ENCODE assay signal across 13 cellular contexts in the genomic region with DNA sequence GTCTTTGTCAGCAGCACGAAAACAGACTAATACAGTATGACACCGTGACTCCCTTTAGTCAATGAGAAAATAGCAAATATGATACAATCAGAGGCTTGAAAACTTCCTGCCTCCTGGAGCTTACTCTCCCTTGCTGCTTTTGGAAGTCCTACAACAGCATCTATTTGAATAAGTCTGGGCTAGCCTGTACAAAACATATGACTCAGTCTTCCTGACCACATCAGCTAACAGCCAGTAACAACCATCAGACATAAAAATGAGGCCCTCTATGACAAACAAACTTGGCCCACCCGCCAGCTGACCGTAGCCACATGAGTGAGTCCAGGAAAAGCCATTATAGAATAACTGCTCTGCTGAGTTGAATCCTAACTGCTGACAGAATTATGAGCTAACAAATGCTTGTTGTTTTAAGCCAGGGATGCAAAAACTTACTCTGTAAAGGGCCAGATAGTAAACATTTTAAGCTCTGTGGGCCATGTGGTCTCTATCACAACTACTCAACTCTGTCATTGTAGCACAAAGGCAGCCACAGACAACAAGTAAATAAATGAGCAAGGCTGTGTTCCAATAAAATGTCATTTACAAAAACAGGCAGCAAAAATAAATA.
DNase-seq lines count a peak whose midpoint lies in the region; ATAC-seq, FAIRE-seq and TF ChIP-seq lines count a peak whose summit lies in the region.
"Had no signal": no experiment of that assay in that cellular context is flagged by ENCODE, and none has a peak within 500 bp of the region (broad histone marks: within the 10 kb centered on the region; RNA-seq: fewer than 3 reads in every experiment).

No MANE protein-coding gene starts in this region.

- TF ChIP-seq CTCF in SK-N-SH (IDR thresholded peaks at IDR 0.05) (no peak), hepatocyte (IDR thresholded peaks at IDR 0.05; ENCODE audit: poor library complexity) (no peak)

- no peak for TF ChIP-seq EP300 in SK-N-SH (IDR thresholded peaks at IDR 0.05; ENCODE audit: borderline replicate concordance in 1 of 2, low read depth in 1 of 2, low read length in 1 of 2)

- H3K79me2 ChIP-seq in SK-N-SH (ENCODE audit: insufficient read depth) (no peaks in the 10 kb centered on the region), hepatocyte (no peaks in the 10 kb centered on the region)

- 32% methylated on average over 4 of the region's 4 CpGs for WGBS in SK-N-SH (ENCODE audit: low lambda C conversion rate)
- WGBS in hepatocyte (ENCODE audit: low lambda C conversion rate, missing lambda C conversion rate): 26% methylated on average over 4 of the region's 4 CpGs

- H4K20me1 ChIP-seq in SK-N-SH (ENCODE audit: insufficient read depth) (no peaks in the 10 kb centered on the region), hepatocyte (ENCODE audit: insufficient read depth, poor library complexity, severe bottlenecking) (no peaks in the 10 kb centered on the region)

- no peak overlapping the region; the same call in none of the 2 replicates for H3K4me2 ChIP-seq in SK-N-SH
- H3K4me2 ChIP-seq in hepatocyte: no peak overlapping the region

- H3K9me2 ChIP-seq in SK-N-SH (no peaks in the 10 kb centered on the region), hepatocyte (replicated peaks; ENCODE audit: insufficient read depth) (no peaks in the 10 kb centered on the region)

- CTCF ChIA-PET in SK-N-SH (lab: Yijun Ruan, JAX): interaction anchor here (1.0 to 1.3 kb wide), 2 partner anchors 147 to 205 kb away, joined by 3 to 4 read pairs; no protein-coding TSS in a partner anchor

- POLR2A ChIA-PET in SK-N-SH (lab: Yijun Ruan, JAX): no interaction called here

- no peak for DNase-seq in SK-N-SH
- DNase-seq in astrocyte of the hippocampus (ENCODE audit: low read depth, low spot score): peak; percentile 95
- peak; percentile 78 for DNase-seq in hepatocyte (ENCODE audit: low spot score)
- peak; percentile 31 for DNase-seq in urothelium cell line (ENCODE audit: low spot score)
- DNase-seq in H7: no peak
- no peak for DNase-seq in effector CD4-positive, alpha-beta T cell
- no peak for DNase-seq in Ammon's horn (ENCODE audit: low spot score)
- DNase-seq: activated CD4-positive, alpha-beta T cell treated with anti-CD3 and anti-CD28 coated beads, Interleukin-2, amount 10 ng/mL, durations not matched to agents 7 days and 5 days; activated gamma-delta T cell; NCI-H524 treated with DMSO at 0.1 percent for 48 hours had no signal

- H3K36me3 ChIP-seq in SK-N-SH (replicated peaks in 1 of 2; ENCODE audit: control insufficient read depth in 1 of 2, insufficient read depth in 2 of 2, low read length in 1 of 2): no peaks in the 10 kb centered on the region
- no peaks in the 10 kb centered on the region for H3K36me3 ChIP-seq in hepatocyte (replicated peaks; ENCODE audit: insufficient read depth, low read depth)
- no peaks in the 10 kb centered on the region for H3K36me3 ChIP-seq in H7 (replicated peaks; ENCODE audit: control insufficient read depth, insufficient read depth, low read length)

- H3K4me3 ChIP-seq in SK-N-SH (ENCODE audit: low read depth in 2 of 2, low read length in 1 of 2): no peak overlapping the region
- no peak overlapping the region for H3K4me3 ChIP-seq in hepatocyte
- no peak overlapping the region for H3K4me3 ChIP-seq in H7 (ENCODE audit: insufficient read depth, low read depth, low read length)

- H3K27ac ChIP-seq in SK-N-SH (ENCODE audit: low read depth in 2 of 2, low read length in 1 of 2): peak overlapping the region in 1 of 2 experiments; percentile 57; a peak in 1 of 4 replicates
- peak overlapping the region; percentile 33 for H3K27ac ChIP-seq in hepatocyte

- no peak overlapping the region for H3K9ac ChIP-seq in SK-N-SH

- ATAC-seq in SK-N-SH treated with all-trans-retinoic acid at 6 μM for 48 hours: peak; percentile 59

- H3K27me3 ChIP-seq in SK-N-SH (ENCODE audit: insufficient read depth): no peaks in the 10 kb centered on the region
- no peaks in the 10 kb centered on the region for H3K27me3 ChIP-seq in hepatocyte
- H3K27me3 ChIP-seq in H7 (ENCODE audit: control insufficient read depth, insufficient read depth, low read length): no peaks in the 10 kb centered on the region

- H2AFZ ChIP-seq in SK-N-SH (ENCODE audit: low read depth) (no peak overlapping the region), hepatocyte (peak overlapping the region; percentile 36)

- H3F3A ChIP-seq in SK-N-SH (replicated peaks; ENCODE audit: insufficient read depth): no peaks in the 10 kb centered on the region

- H3K9me3 ChIP-seq in SK-N-SH (no peaks in the 10 kb centered on the region), hepatocyte (ENCODE audit: low read depth) (no peaks in the 10 kb centered on the region)

- no peak for FAIRE-seq in urothelium cell line (lab: Jason Lieb, UNC)
- FAIRE-seq: A204.1, D721Med had no signal

- TF ChIP-seq RAD21 in SK-N-SH (IDR thresholded peaks at IDR 0.05; ENCODE audit: low read length): no peak

- H3K4me1 ChIP-seq in SK-N-SH (ENCODE audit: control insufficient read depth in 1 of 2, insufficient read depth in 2 of 2, low read depth in 1 of 2, low read length in 1 of 2) (no peaks in the 10 kb centered on the region), hepatocyte (ENCODE audit: insufficient read depth) (no peaks in the 10 kb centered on the region)

TF ChIP-seq in SK-N-SH treated with all-trans-retinoic acid at 6 μM for 48 hours, 23 proteins besides CTCF, POLR2A, EP300 and RAD21 (continues in another document):
- TF ChIP-seq ZC3H10 (CRISPR knock-in tag; IDR thresholded peaks at IDR 0.05) (no peak), ARNTL (CRISPR knock-in tag; IDR thresholded peaks at IDR 0.05; ENCODE audit: borderline replicate concordance, low read depth) (no peak), BACH2 (CRISPR knock-in tag; IDR thresholded peaks at IDR 0.05; ENCODE audit: borderline replicate concordance) (no peak), GLIS3 (CRISPR knock-in tag; IDR thresholded peaks at IDR 0.05) (no peak), ZNF8 (CRISPR knock-in tag; IDR thresholded peaks at IDR 0.05) (no peak)
- TF ChIP-seq, protein P1, sequence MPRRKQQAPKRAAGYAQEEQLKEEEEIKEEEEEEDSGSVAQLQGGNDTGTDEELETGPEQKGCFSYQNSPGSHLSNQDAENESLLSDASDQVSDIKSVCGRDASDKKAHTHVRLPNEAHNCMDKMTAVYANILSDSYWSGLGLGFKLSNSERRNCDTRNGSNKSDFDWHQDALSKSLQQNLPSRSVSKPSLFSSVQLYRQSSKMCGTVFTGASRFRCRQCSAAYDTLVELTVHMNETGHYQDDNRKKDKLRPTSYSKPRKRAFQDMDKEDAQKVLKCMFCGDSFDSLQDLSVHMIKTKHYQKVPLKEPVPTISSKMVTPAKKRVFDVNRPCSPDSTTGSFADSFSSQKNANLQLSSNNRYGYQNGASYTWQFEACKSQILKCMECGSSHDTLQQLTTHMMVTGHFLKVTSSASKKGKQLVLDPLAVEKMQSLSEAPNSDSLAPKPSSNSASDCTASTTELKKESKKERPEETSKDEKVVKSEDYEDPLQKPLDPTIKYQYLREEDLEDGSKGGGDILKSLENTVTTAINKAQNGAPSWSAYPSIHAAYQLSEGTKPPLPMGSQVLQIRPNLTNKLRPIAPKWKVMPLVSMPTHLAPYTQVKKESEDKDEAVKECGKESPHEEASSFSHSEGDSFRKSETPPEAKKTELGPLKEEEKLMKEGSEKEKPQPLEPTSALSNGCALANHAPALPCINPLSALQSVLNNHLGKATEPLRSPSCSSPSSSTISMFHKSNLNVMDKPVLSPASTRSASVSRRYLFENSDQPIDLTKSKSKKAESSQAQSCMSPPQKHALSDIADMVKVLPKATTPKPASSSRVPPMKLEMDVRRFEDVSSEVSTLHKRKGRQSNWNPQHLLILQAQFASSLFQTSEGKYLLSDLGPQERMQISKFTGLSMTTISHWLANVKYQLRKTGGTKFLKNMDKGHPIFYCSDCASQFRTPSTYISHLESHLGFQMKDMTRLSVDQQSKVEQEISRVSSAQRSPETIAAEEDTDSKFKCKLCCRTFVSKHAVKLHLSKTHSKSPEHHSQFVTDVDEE (CRISPR knock-in tag; IDR thresholded peaks at IDR 0.05): no peak

TF ChIP-seq in SK-N-SH, 30 proteins besides CTCF, POLR2A, EP300 and RAD21 (continues in another document):
- TF ChIP-seq GATA2 (CRISPR knock-in tag; IDR thresholded peaks at IDR 0.05): no peak
- TF ChIP-seq REST (IDR thresholded peaks at IDR 0.05; ENCODE audit: low read depth, low read length): no peak
- no peak for TF ChIP-seq CHD2 (IDR thresholded peaks at IDR 0.05; ENCODE audit: low read length, partially characterized antibody)
- no peak for TF ChIP-seq GABPA (IDR thresholded peaks at IDR 0.05; ENCODE audit: low read depth)
- no peak for TF ChIP-seq TEAD4 (IDR thresholded peaks at IDR 0.05; ENCODE audit: borderline replicate concordance, insufficient read depth)

Comparison
In these comparisons a context has a peak if more than half of its experiments do, and no peak if none do; other contexts are left out.
1. DNase-seq: peak in astrocyte of the hippocampus (single experiment), hepatocyte (single experiment) and urothelium cell line (single experiment); none in SK-N-SH (single experiment), H7 (single experiment), effector CD4-positive, alpha-beta T cell (single experiment) and Ammon's horn (single experiment).